1 cellular context compared by ENCODE assay signal in genomic region chr3:192744604-192745003, GRCh38. TPM values are rescaled to one million over a fixed set of nuclear protein-coding genes. Genes with fewer than 3 reads are reported as not detected.
"Had no signal": no experiment of that assay in that cellular context is flagged by ENCODE, and none has a peak within 500 bp of the region (broad histone marks: within the 10 kb centered on the region; RNA-seq: fewer than 3 reads in every experiment).

No MANE protein-coding gene starts in this region.

RNA-seq across cellular contexts. Expression of gene FGF12, which starts 17.3 kb away (rescaled TPM):
- total RNA-seq: mammary epithelial cell had no signal
